Comparison of ENCODE assay signal across 13 cellular contexts in genomic region chr9:5773324-5773999, GRCh38. TPM values are rescaled to one million over a fixed set of nuclear protein-coding genes. Genes with fewer than 3 reads are reported as not detected.
A peak's percentile ranks its signal among the peaks of the same experiment; 100 is the strongest.
DNase-seq lines count a peak whose midpoint lies in the region; ATAC-seq and TF ChIP-seq lines count a peak whose summit lies in the region.
"Had no signal": no experiment of that assay in that cellular context is flagged by ENCODE, and none has a peak within 500 bp of the region (broad histone marks: within the 10 kb centered on the region; RNA-seq: fewer than 3 reads in every experiment).

No MANE protein-coding gene starts in this region.

- intact Hi-C loops in OCI-LY7 (cut with micrococcal nuclease; ENCODE audit: unreplicated experiment): loop anchor here (10.0 kb wide), 1 partner anchor 319 kb away; the partner anchor contains the start of gene CD274

- H3K9me3 ChIP-seq in OCI-LY7 (ENCODE audit: low read length): peaks cover 19% of the 10 kb centered on the region
- H3K9me3 ChIP-seq: sigmoid colon had no signal

- H3K36me3 ChIP-seq in OCI-LY7 (ENCODE audit: insufficient read depth, low read length): peaks cover 100% of the 10 kb centered on the region

- peaks cover 7% of the 10 kb centered on the region for H3K9me3 Mint-ChIP-seq in activated naive CD8-positive, alpha-beta T cell (ENCODE audit: low read depth)
- peaks cover 4% of the 10 kb centered on the region for H3K9me3 Mint-ChIP-seq in activated naive CD8-positive, alpha-beta T cell treated with anti-CD3 and anti-CD28 coated beads for 36 hours
- peaks cover 3% of the 10 kb centered on the region for H3K9me3 Mint-ChIP-seq in stimulated activated effector memory CD8-positive, alpha-beta T cell treated with anti-CD3 and anti-CD28 coated beads, Interleukin-12 subunit alpha, Interleukin-12 subunit beta, amount 100 ng/mL, for 72 hours

- H3K4me1 Mint-ChIP-seq in activated naive CD8-positive, alpha-beta T cell (ENCODE audit: low read depth): peaks cover 9% of the 10 kb centered on the region
- H3K4me1 Mint-ChIP-seq in activated naive CD8-positive, alpha-beta T cell treated with anti-CD3 and anti-CD28 coated beads for 36 hours: peaks cover 10% of the 10 kb centered on the region
- H3K4me1 Mint-ChIP-seq in stimulated activated effector memory CD8-positive, alpha-beta T cell treated with anti-CD3 and anti-CD28 coated beads, Interleukin-12 subunit alpha, Interleukin-12 subunit beta, amount 100 ng/mL, for 72 hours: peaks cover 4% of the 10 kb centered on the region

- no peak overlapping the region for H3K4me2 ChIP-seq in OCI-LY7 (ENCODE audit: low read length)

- no TSS peak for BruUV-seq in OCI-LY7 (replicated peaks; lab: Mats Ljungman, UMichigan)

- no peak overlapping the region for H3K4me3 Mint-ChIP-seq in activated naive CD8-positive, alpha-beta T cell
- H3K4me3 Mint-ChIP-seq in activated naive CD8-positive, alpha-beta T cell treated with anti-CD3 and anti-CD28 coated beads for 36 hours: no peak overlapping the region
- H3K4me3 Mint-ChIP-seq in stimulated activated effector memory CD8-positive, alpha-beta T cell treated with anti-CD3 and anti-CD28 coated beads, Interleukin-12 subunit alpha, Interleukin-12 subunit beta, amount 100 ng/mL, for 72 hours: no peak overlapping the region
- H3K4me3 Mint-ChIP-seq: immature natural killer cell had no signal

- H2AFZ ChIP-seq in OCI-LY7 (ENCODE audit: low read length): no peak overlapping the region

- H3K27ac Mint-ChIP-seq in activated naive CD8-positive, alpha-beta T cell: peak overlapping the region; percentile 13
- H3K27ac Mint-ChIP-seq in activated naive CD8-positive, alpha-beta T cell treated with anti-CD3 and anti-CD28 coated beads for 36 hours: no peak overlapping the region
- peak overlapping the region; percentile 13 for H3K27ac Mint-ChIP-seq in stimulated activated effector memory CD8-positive, alpha-beta T cell treated with anti-CD3 and anti-CD28 coated beads, Interleukin-12 subunit alpha, Interleukin-12 subunit beta, amount 100 ng/mL, for 72 hours

- peaks cover 29% of the 10 kb centered on the region for H3K36me3 Mint-ChIP-seq in activated naive CD8-positive, alpha-beta T cell
- H3K36me3 Mint-ChIP-seq in activated naive CD8-positive, alpha-beta T cell treated with anti-CD3 and anti-CD28 coated beads for 36 hours: peaks cover 49% of the 10 kb centered on the region
- peaks cover 77% of the 10 kb centered on the region for H3K36me3 Mint-ChIP-seq in stimulated activated effector memory CD8-positive, alpha-beta T cell treated with anti-CD3 and anti-CD28 coated beads, Interleukin-12 subunit alpha, Interleukin-12 subunit beta, amount 100 ng/mL, for 72 hours

- H3K9me2 ChIP-seq in OCI-LY7 (ENCODE audit: insufficient read depth, low read length): 0 out of 2 replicates have a peak, but pooled peaks cover 3% of the 10 kb centered on the region

- H3K4me3 ChIP-seq in OCI-LY7 (ENCODE audit: low read depth, low read length, poor library complexity, severe bottlenecking): no peak overlapping the region
- H3K4me3 ChIP-seq: esophagus muscularis mucosa, sigmoid colon had no signal

- ATAC-seq in stimulated activated effector memory CD8-positive, alpha-beta T cell treated with anti-CD3 and anti-CD28 coated beads, Interleukin-12 subunit alpha, Interleukin-12 subunit beta, amount 100 ng/mL, for 72 hours: no peak
- ATAC-seq in GM18868 (IDR thresholded peaks at IDR 0.05; ENCODE audit: unreplicated experiment) (no peak), GM18909 (IDR thresholded peaks at IDR 0.05; ENCODE audit: poor library complexity, unreplicated experiment) (no peak)

- CTCF ChIA-PET in OCI-LY7 (lab: Charles Lee; ENCODE audit: unreplicated experiment): no interaction called here

- POLR2A ChIA-PET in OCI-LY7 (lab: Charles Lee): interaction anchor here (0.6 to 2.2 kb wide), 5 partner anchors 10 to 840 kb away, joined by 3 to 15 read pairs (median 4); no protein-coding TSS in a partner anchor

- H4K20me1 ChIP-seq in OCI-LY7 (ENCODE audit: insufficient read depth, low read length): no peaks in the 10 kb centered on the region

- no peaks in the 10 kb centered on the region; the same call in 1 of the 2 replicates for H3K79me2 ChIP-seq in OCI-LY7 (ENCODE audit: insufficient read depth, low read depth, low read length)

- DNase-seq in activated naive CD8-positive, alpha-beta T cell treated with anti-CD3 and anti-CD28 coated beads for 36 hours: no peak
- DNase-seq in OCI-LY7 (ENCODE audit: low spot score): no peak
- peak; percentile 18 for DNase-seq in dermis blood vessel endothelial cell
- DNase-seq in stimulated activated effector memory CD8-positive, alpha-beta T cell treated with anti-CD3 and anti-CD28 coated beads, Interleukin-12 subunit alpha, Interleukin-12 subunit beta, amount 100 ng/mL, for 72 hours (ENCODE audit: low spot score in 2 of 2): no peak
- DNase-seq in NCI-H187 (lab: John Stamatoyannopoulos, UW): no peak
- DNase-seq: activated CD8-positive, alpha-beta memory T cell treated with anti-CD3 and anti-CD28 coated beads, Interleukin-2, amount 50 U/mL, for 48 hours; immature natural killer cell; NCI-H2029; sigmoid colon had no signal

- no peaks in the 10 kb centered on the region for H3K4me1 ChIP-seq in OCI-LY7 (ENCODE audit: insufficient read depth, low read length, poor library complexity, severe bottlenecking)
- H3K4me1 ChIP-seq: sigmoid colon had no signal

- H3K27me3 Mint-ChIP-seq in activated naive CD8-positive, alpha-beta T cell: no peaks in the 10 kb centered on the region
- no peaks in the 10 kb centered on the region for H3K27me3 Mint-ChIP-seq in activated naive CD8-positive, alpha-beta T cell treated with anti-CD3 and anti-CD28 coated beads for 36 hours

- TF ChIP-seq CTCF in OCI-LY7 (conservative IDR thresholded peaks at IDR 0.05; ENCODE audit: low read length): peak; percentile 68

- no peak overlapping the region for H3K27ac ChIP-seq in OCI-LY7 (ENCODE audit: low read depth, low read length, poor library complexity, severe bottlenecking)
- H3K27ac ChIP-seq: esophagus muscularis mucosa, sigmoid colon had no signal

RNA-seq across cellular contexts. Expression of gene ERMP1, which starts 59.5 kb away (rescaled TPM):
- 1 to 10 TPM; 6.6 to 7.0 TPM for total RNA-seq in activated naive CD8-positive, alpha-beta T cell treated with anti-CD3 and anti-CD28 coated beads for 36 hours
- total RNA-seq in OCI-LY7 (2014; rRNA removed; shearing (Covaris generic)): 7.9 and 11.1 TPM in 2 replicates
- 12.6 and 14.6 TPM in 2 replicates for total RNA-seq in OCI-LY7 (2022)
- total RNA-seq in dermis blood vessel endothelial cell: 36.6 and 45.9 TPM in 2 replicates
